28 cellular contexts compared by ENCODE assay signal in genomic region chr1:163609858-163610257, GRCh38.
A peak's percentile ranks its signal among the peaks of the same experiment; 100 is the strongest.
DNase-seq lines count a peak whose midpoint lies in the region; ATAC-seq, FAIRE-seq and TF ChIP-seq lines count a peak whose summit lies in the region.
"Had no signal": no experiment of that assay in that cellular context is flagged by ENCODE, and none has a peak within 500 bp of the region (broad histone marks: within the 10 kb centered on the region; RNA-seq: fewer than 3 reads in every experiment).

No MANE protein-coding gene starts in this region.

- H3K27me3 Mint-ChIP-seq in glutamatergic neuron (ENCODE audit: unreplicated experiment), result peaks cover 6% of the 10 kb centered on the region
- H3K27me3 Mint-ChIP-seq: B cell; CD4-positive, alpha-beta T cell had no signal

- peak; percentile 43 for DNase-seq in NCI-H146 treated with DMSO at 0.1 percent for 48 hours (lab: John Stamatoyannopoulos, UW; ENCODE audit: unreplicated experiment)
- DNase-seq in bronchial epithelial cell (ENCODE audit: low read depth), result no peak
- no peak for DNase-seq in glutamatergic neuron
- no peak for DNase-seq in D721Med (ENCODE audit: insufficient read length, low spot score)
- DNase-seq in SHP77 treated with DMSO at 0.1 percent for 48 hours (lab: John Stamatoyannopoulos, UW), result no peak
- no peak for DNase-seq in NCI-H345 treated with DMSO at 0.1 percent for 48 hours (lab: John Stamatoyannopoulos, UW; ENCODE audit: unreplicated experiment)
- DNase-seq: AML-193; Caco-2; Calu3; CD4-positive, alpha-beta T cell; CD8-positive, alpha-beta T cell; DMS 273 treated with DMSO at 0.1 percent for 48 hours; DMS53; DMS79; DND-41; EL; GDM1 had no signal

- no peaks in the 10 kb centered on the region for H3K36me3 Mint-ChIP-seq in glutamatergic neuron (ENCODE audit: unreplicated experiment)
- H3K36me3 Mint-ChIP-seq: CD8-positive, alpha-beta T cell had no signal

- peaks cover 32% of the 10 kb centered on the region for H3K4me1 Mint-ChIP-seq in glutamatergic neuron (ENCODE audit: low read depth, unreplicated experiment)
- H3K4me1 Mint-ChIP-seq: B cell had no signal

- no peak overlapping the region for H3K27ac ChIP-seq in HEK293 (ENCODE audit: extremely low read depth, low read depth, low read length)
- H3K27ac ChIP-seq: 22Rv1; A549; BLaER1 treated with 17β-estradiol and CSF1 and Interleukin-3, amounts not matched to agents 10 nM and 100 nM; C4-2B had no signal

- FAIRE-seq in bronchial epithelial cell (lab: Jason Lieb, UNC), result peak; percentile 13
- no peak for FAIRE-seq in D721Med (lab: Jason Lieb, UNC)
- FAIRE-seq: A549, GM12878, GM12892, GM18507, GM19239 had no signal

- POLR2A ChIA-PET in HEK293 (lab: Yijun Ruan, JAX), result no interaction called here

- CTCF ChIA-PET in HEK293 (lab: Yijun Ruan, JAX), result interaction anchor here (0.6 kb wide), 1 partner anchor 99 kb away, joined by 3 read pairs; no protein-coding TSS in a partner anchor

- H3K4me1 ChIP-seq in HEK293 (ENCODE audit: control insufficient read depth, insufficient read depth, low read length), result no peaks in the 10 kb centered on the region
- H3K4me1 ChIP-seq: A549; BLaER1 treated with 17β-estradiol and CSF1 and Interleukin-3, amounts not matched to agents 10 nM and 100 nM; Caco-2 had no signal

- H3K27me3 ChIP-seq in bronchial epithelial cell (ENCODE audit: control insufficient read depth, insufficient read depth, low read length), result no peaks in the 10 kb centered on the region
- H3K27me3 ChIP-seq: BLaER1 treated with 17β-estradiol and CSF1 and Interleukin-3, amounts not matched to agents 10 nM and 100 nM had no signal

- H3K27ac Mint-ChIP-seq in glutamatergic neuron (ENCODE audit: unreplicated experiment), result peak overlapping the region; percentile 76
- H3K27ac Mint-ChIP-seq: B cell; CD4-positive, alpha-beta T cell; CD8-positive, alpha-beta T cell had no signal

- H3K4me3 Mint-ChIP-seq in glutamatergic neuron (ENCODE audit: unreplicated experiment), result peak overlapping the region; percentile 1
- H3K4me3 Mint-ChIP-seq: B cell; CD4-positive, alpha-beta T cell; CD8-positive, alpha-beta T cell had no signal

- H3K9me3 ChIP-seq in HEK293 (ENCODE audit: control insufficient read depth, insufficient read depth, low read depth, low read length), result no peaks in the 10 kb centered on the region
- H3K9me3 ChIP-seq: A549; BLaER1 treated with 17β-estradiol and CSF1 and Interleukin-3, amounts not matched to agents 10 nM and 100 nM; Caco-2 had no signal

- no peak for ATAC-seq in GM19023 (IDR thresholded peaks at IDR 0.05; ENCODE audit: unreplicated experiment)
- ATAC-seq: A549; CD8-positive, alpha-beta T cell; GM12878 had no signal

- no peaks in the 10 kb centered on the region for H3K36me3 ChIP-seq in HEK293 (ENCODE audit: control insufficient read depth in 2 of 2, insufficient read depth in 1 of 2, low read length in 2 of 2)
- no peaks in the 10 kb centered on the region for H3K36me3 ChIP-seq in bronchial epithelial cell (ENCODE audit: control insufficient read depth, insufficient read depth, low read length)
- H3K36me3 ChIP-seq: BLaER1 treated with 17β-estradiol and CSF1 and Interleukin-3, amounts not matched to agents 10 nM and 100 nM had no signal

- H3K4me3 ChIP-seq in HEK293 (ENCODE audit: low read depth, low read length), result no peak overlapping the region
- H3K4me3 ChIP-seq in bronchial epithelial cell (ENCODE audit: low read depth, low read length), result no peak overlapping the region
- H3K4me3 ChIP-seq: A549; BLaER1 treated with 17β-estradiol and CSF1 and Interleukin-3, amounts not matched to agents 10 nM and 100 nM; GM12878 had no signal

- no peak for TF ChIP-seq CTCF in HEK293 (tag by site-specific recombination; IDR thresholded peaks at IDR 0.05)
- no peak for TF ChIP-seq CTCF in bronchial epithelial cell (IDR thresholded peaks at IDR 0.05; ENCODE audit: insufficient read depth, low read length, severe bottlenecking)
- TF ChIP-seq CTCF in glutamatergic neuron (IDR thresholded peaks at IDR 0.05; ENCODE audit: partially characterized antibody, unreplicated experiment), result no peak
- no peak for TF ChIP-seq CTCF in D721Med (IDR thresholded peaks at IDR 0.05; ENCODE audit: insufficient read depth, missing control alignments)

- H3K9me3 Mint-ChIP-seq in glutamatergic neuron (ENCODE audit: unreplicated experiment), result peaks cover 2% of the 10 kb centered on the region

TF ChIP-seq in HEK293, 187 proteins besides CTCF, POLR2A, EP300 and RAD21:
- TF ChIP-seq SP2 (tag by site-specific recombination; IDR thresholded peaks at IDR 0.05) (no peak), FEZF1 (tag by site-specific recombination; IDR thresholded peaks at IDR 0.05) (no peak), ZFHX2 (tag by site-specific recombination; conservative IDR thresholded peaks at IDR 0.05) (peak; percentile 58), ZNF184 (tag by site-specific recombination; IDR thresholded peaks at IDR 0.05) (no peak), EGR2 (tag by site-specific recombination; IDR thresholded peaks at IDR 0.05; ENCODE audit: low read depth) (peak; percentile 86), KLF7 (tag by site-specific recombination; IDR thresholded peaks at IDR 0.05; ENCODE audit: borderline replicate concordance) (no peak), ZBTB21 (tag by site-specific recombination; IDR thresholded peaks at IDR 0.05) (no peak)
